In genomic region chr7:107743567-107744344, GRCh38 we compare ENCODE assay signal across 8 cellular contexts. TPM values are rescaled to one million over a fixed set of nuclear protein-coding genes. Genes with fewer than 3 reads are reported as not detected.
A peak's percentile ranks its signal among the peaks of the same experiment; 100 is the strongest.
DNase-seq lines count a peak whose midpoint lies in the region; ATAC-seq, FAIRE-seq and TF ChIP-seq lines count a peak whose summit lies in the region.

Gene CBLL1 (plus strand): TSS chr7:107744142. CDS start chr7:107744164, 22 bp downstream.

- no peaks in the 10 kb centered on the region for H3K9me2 ChIP-seq in SU-DHL-6 (replicated peaks; ENCODE audit: insufficient read depth, low read length)

- no peaks in the 10 kb centered on the region for H3K9me3 ChIP-seq in SU-DHL-6 (ENCODE audit: insufficient read depth, low read length)
- H3K9me3 ChIP-seq in pancreas, result no peaks in the 10 kb centered on the region
- H3K9me3 ChIP-seq in tibial artery, result no peaks in the 10 kb centered on the region

- H3K9ac ChIP-seq in SU-DHL-6 (ENCODE audit: low read length), result peak within 1 kb of the TSS; percentile 77

- H3K27me3 ChIP-seq in SU-DHL-6 (ENCODE audit: low read length) (no peaks in the 10 kb centered on the region), pancreas (no peaks in the 10 kb centered on the region), tibial artery (no peaks in the 10 kb centered on the region)

- DNase-seq in NCI-H128 (lab: John Stamatoyannopoulos, UW; ENCODE audit: unreplicated experiment) (peak; percentile 91), Right ventricle myocardium superior (peak; percentile 98), pancreas (peak; percentile 95 to 97 (median 97)), tibial artery (peak; percentile 96 to 98)
- DNase-seq in activated naive CD8-positive, alpha-beta T cell treated with anti-CD3 and anti-CD28 coated beads, Interleukin-2, amount 50 U/mL, for 16 hours (ENCODE audit: low read depth, low spot score), result peak; percentile 96

- H3K27ac ChIP-seq in SU-DHL-6 (ENCODE audit: low read depth, low read length), result peak within 1 kb of the TSS; percentile 89
- peak within 1 kb of the TSS; percentile 80 to 96 (median 95) for H3K27ac ChIP-seq in pancreas
- peak within 1 kb of the TSS; percentile 86 to 96 for H3K27ac ChIP-seq in tibial artery

- 0% methylated on average over 39 to 56 of the region's 56 CpGs for WGBS in pancreas, 2 donors

- H3K79me2 ChIP-seq in SU-DHL-6 (ENCODE audit: insufficient read depth, low read length), result peaks cover 48% of the 10 kb centered on the region

- H3K36me3 ChIP-seq in SU-DHL-6 (ENCODE audit: low read length) (peaks cover 11% of the 10 kb centered on the region; the same call in 1 of the 2 replicates), pancreas (no peaks in the 10 kb centered on the region), tibial artery (peaks cover 0 to 2% (median under 1%) of the 10 kb centered on the region in 3 donors)

- peak within 1 kb of the TSS; percentile 87 for H3K4me2 ChIP-seq in SU-DHL-6 (ENCODE audit: low read depth, low read length, poor library complexity, severe bottlenecking)

- H3K4me3 ChIP-seq in SU-DHL-6 (ENCODE audit: insufficient read depth, low read length, poor library complexity, severe bottlenecking) (peak within 1 kb of the TSS; percentile 90), pancreas (peak within 1 kb of the TSS; percentile 80 to 92 (median 85)), tibial artery (peak within 1 kb of the TSS; percentile 65 to 80)

- peak within 1 kb of the TSS; percentile 80 for H2AFZ ChIP-seq in SU-DHL-6 (ENCODE audit: low read depth, low read length, severe bottlenecking)

- H3F3A ChIP-seq in SU-DHL-6 (ENCODE audit: insufficient read depth), result peaks cover 16% of the 10 kb centered on the region

- peaks cover 11 to 18% (median 11%) of the 10 kb centered on the region in 3 donors for H3K4me1 ChIP-seq in pancreas
- peaks cover 0 to 43% (median 18%) of the 10 kb centered on the region in 4 donors for H3K4me1 ChIP-seq in tibial artery

- TF ChIP-seq CTCF in GM12873 (IDR thresholded peaks at IDR 0.05; ENCODE audit: insufficient read depth, low read depth, low read length, missing control alignments) (peak; percentile 73), SU-DHL-6 (IDR thresholded peaks at IDR 0.05; ENCODE audit: insufficient read depth, low read length, poor library complexity, severe bottlenecking) (peak; percentile 83), pancreas (IDR thresholded peaks at IDR 0.05) (peak; percentile 40 to 65 (median 60)), tibial artery (IDR thresholded peaks at IDR 0.05) (peak; percentile 58 to 59)

- ATAC-seq in HG02759 (IDR thresholded peaks at IDR 0.05; ENCODE audit: unreplicated experiment) (peak; percentile 92), Right ventricle myocardium superior (ENCODE audit: poor library complexity) (peak; percentile 99), pancreas (peak; percentile 95 to 98 (median 96))

- no peak for FAIRE-seq in pancreas (lab: Jason Lieb, UNC)

- peaks cover 39% of the 10 kb centered on the region for H4K20me1 ChIP-seq in SU-DHL-6 (ENCODE audit: low read depth, low read length)

- intact Hi-C loops in Right ventricle myocardium superior (cut with DNase I) (loop anchor here (10.0 kb wide), 2 partner anchors 131 to 401 kb away; no protein-coding TSS in a partner anchor), pancreas (cut with DNase I) (loop anchor here in 1 of 3 donors (5.0 kb wide), 1 partner anchor 129 kb away; no protein-coding TSS in a partner anchor), tibial artery (cut with DNase I; ENCODE audit: low total_unique reads) (loop anchor here (10.0 kb wide), 1 partner anchor 151 kb away; the partner anchor contains the start of gene DLD)

RNA-seq across cellular contexts. Expression of gene CBLL1, which starts in this region (rescaled TPM):
- total RNA-seq in Right ventricle myocardium superior (18.9 TPM), pancreas (10 to 100 TPM in 5 of 6 donors, 1 to 10 TPM in 1; 9.4 to 15.3 (median 11.1) TPM)
- 1 to 10 TPM; 3.5 to 5.4 TPM for polyA plus RNA-seq in pancreas

Comparison
In these comparisons a context has a peak if more than half of its experiments do, and no peak if none do; other contexts are left out.
1. Peak in every context shown above with its lines: DNase-seq, ATAC-seq, H3K4me3 ChIP-seq and H3K27ac ChIP-seq.